8 cellular contexts compared by ENCODE assay signal in the genomic region with DNA sequence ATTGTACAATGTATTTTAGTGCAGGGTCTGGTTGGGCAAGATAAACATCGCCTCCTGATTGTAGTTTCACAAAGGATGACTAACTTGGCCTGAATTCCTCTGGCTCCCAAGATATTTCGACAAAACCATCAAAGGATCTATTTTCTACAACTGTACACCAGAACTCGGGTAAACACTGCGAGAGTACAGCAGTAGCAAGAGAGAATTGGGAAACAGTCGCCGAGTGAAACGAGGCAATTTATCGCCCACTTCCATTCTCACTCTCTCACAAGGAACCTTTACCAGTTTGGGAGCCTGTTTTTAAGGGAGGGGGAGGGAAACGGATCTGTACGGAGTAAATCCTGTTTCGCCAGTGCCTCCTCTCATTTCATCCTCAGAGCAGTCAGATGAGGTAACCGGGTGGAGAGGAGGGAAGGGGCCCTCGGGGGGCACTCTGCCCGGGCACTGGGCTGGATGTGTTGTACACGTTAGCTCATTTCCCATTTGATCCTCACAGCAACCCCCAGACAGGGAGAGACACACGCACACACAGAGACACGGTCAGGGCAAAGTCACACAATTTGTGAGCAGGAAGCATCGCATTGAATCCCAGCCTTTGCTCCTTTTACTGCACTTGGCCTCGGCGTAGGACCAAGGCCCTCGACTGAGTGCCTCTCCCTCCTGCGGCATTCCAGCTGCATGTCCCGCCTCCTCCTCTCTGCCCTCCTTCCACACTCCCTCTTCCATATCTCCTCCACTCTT.
DNase-seq lines count a peak whose midpoint lies in the region; ATAC-seq and TF ChIP-seq lines count a peak whose summit lies in the region.

No MANE protein-coding gene starts in this region.

- H3K4me3 Mint-ChIP-seq in stimulated activated naive CD8-positive, alpha-beta T cell treated with anti-CD3 and anti-CD28 coated beads, Interleukin-15, Interleukin-2, amounts not matched to agents 100 ng/mL and 50 ng/mL, for 24 hours = no peak overlapping the region
- H3K4me3 Mint-ChIP-seq in type B pancreatic cell = peak overlapping the region; percentile 52

- intact Hi-C loops in mammary epithelial cell (cut with micrococcal nuclease) (no loop called here), left lung (cut with DNase I) (no loop called here)

- H3K9ac ChIP-seq in mammary epithelial cell (ENCODE audit: insufficient read depth, low read length) = peak overlapping the region; percentile 46

- H3K27me3 ChIP-seq in mammary epithelial cell (ENCODE audit: insufficient read depth, low read length) (no peaks in the 10 kb centered on the region), left lung (no peaks in the 10 kb centered on the region)

- dilution Hi-C loops in mammary epithelial cell (cut with HindIII; ENCODE audit: low sequenced_read_pairs) = no loop called here

- no peak for TF ChIP-seq CTCF in mammary epithelial cell (conservative IDR thresholded peaks at IDR 0.05 in 1 of 2, IDR thresholded peaks at IDR 0.05 in 1 of 2; ENCODE audit: extremely low read depth in 1 of 2, insufficient read depth in 1 of 2, low read depth in 1 of 2, low read length in 2 of 2)
- TF ChIP-seq CTCF in left lung (IDR thresholded peaks at IDR 0.05) = no peak
- no peak for TF ChIP-seq CTCF in type B pancreatic cell (conservative IDR thresholded peaks at IDR 0.05)

- peak overlapping the region; percentile 92 for H2AFZ ChIP-seq in mammary epithelial cell (ENCODE audit: low read depth, low read length)

- H3K9me3 Mint-ChIP-seq in stimulated activated naive CD8-positive, alpha-beta T cell treated with anti-CD3 and anti-CD28 coated beads, Interleukin-15, Interleukin-2, amounts not matched to agents 100 ng/mL and 50 ng/mL, for 24 hours = no peaks in the 10 kb centered on the region
- H3K9me3 Mint-ChIP-seq in type B pancreatic cell = no peaks in the 10 kb centered on the region

- H3K27ac ChIP-seq in mammary epithelial cell (ENCODE audit: insufficient read depth, low read depth, low read length) (peak overlapping the region; percentile 59), left lung (peak overlapping the region; percentile 51 to 75)

- H3K27me3 Mint-ChIP-seq in stimulated activated naive CD8-positive, alpha-beta T cell treated with anti-CD3 and anti-CD28 coated beads, Interleukin-15, Interleukin-2, amounts not matched to agents 100 ng/mL and 50 ng/mL, for 24 hours = no peaks in the 10 kb centered on the region
- H3K27me3 Mint-ChIP-seq in type B pancreatic cell = no peaks in the 10 kb centered on the region

- H3K4me1 ChIP-seq in mammary epithelial cell (ENCODE audit: insufficient read depth, low read length) (peaks cover 23% of the 10 kb centered on the region), left lung (peaks cover 0 to 29% of the 10 kb centered on the region in 2 donors)

- H3K36me3 ChIP-seq in mammary epithelial cell (ENCODE audit: insufficient read depth, low read length) (no peaks in the 10 kb centered on the region), left lung (no peaks in the 10 kb centered on the region)

- no TSS peak for BruUV-seq in mammary epithelial cell (replicated peaks; lab: Mats Ljungman, UMichigan)

- H3K79me2 ChIP-seq in mammary epithelial cell (ENCODE audit: insufficient read depth, low read length) = no peaks in the 10 kb centered on the region

- peak overlapping the region; percentile 63 for H3K27ac Mint-ChIP-seq in stimulated activated naive CD8-positive, alpha-beta T cell treated with anti-CD3 and anti-CD28 coated beads, Interleukin-15, Interleukin-2, amounts not matched to agents 100 ng/mL and 50 ng/mL, for 24 hours
- H3K27ac Mint-ChIP-seq in type B pancreatic cell = peak overlapping the region; percentile 93

- H3K4me3 ChIP-seq in mammary epithelial cell (replicated peaks in 1 of 3; ENCODE audit: insufficient read depth in 1 of 3, low read depth in 2 of 3, low read length in 3 of 3) = peak overlapping the region in 1 of 3 experiments; percentile 22
- H3K4me3 ChIP-seq in left lung = no peak overlapping the region

- 23% methylated on average over 12 of the region's 23 CpGs for WGBS in mammary epithelial cell (ENCODE audit: low coverage, missing lambda C conversion rate)

- in situ Hi-C loops in mammary epithelial cell (cut with MboI; ENCODE audit: low sequenced_read_pairs in 2 of 2) = no loop called here

- no peaks in the 10 kb centered on the region for H4K20me1 ChIP-seq in mammary epithelial cell (ENCODE audit: insufficient read depth, low read length)

- H3K9me3 ChIP-seq in mammary epithelial cell (replicated peaks; ENCODE audit: insufficient read depth, low read length) = no peaks in the 10 kb centered on the region
- no peaks in the 10 kb centered on the region for H3K9me3 ChIP-seq in left lung

- peaks cover 22% of the 10 kb centered on the region for H3K4me1 Mint-ChIP-seq in stimulated activated naive CD8-positive, alpha-beta T cell treated with anti-CD3 and anti-CD28 coated beads, Interleukin-15, Interleukin-2, amounts not matched to agents 100 ng/mL and 50 ng/mL, for 24 hours (ENCODE audit: low read depth)
- peaks cover 37% of the 10 kb centered on the region for H3K4me1 Mint-ChIP-seq in type B pancreatic cell (ENCODE audit: unreplicated experiment)

- no peak for DNase-seq in stimulated activated naive CD8-positive, alpha-beta T cell treated with anti-CD3 and anti-CD28 coated beads, Interleukin-15, Interleukin-2, amounts not matched to agents 100 U/mL and 50 U/mL, for 24 hours
- DNase-seq in mammary epithelial cell = peak; percentile 92
- peak in 1 of 2 donors; percentile 43 for DNase-seq in left lung
- no peak for DNase-seq in type B pancreatic cell (ENCODE audit: extremely low spot score, unreplicated experiment)
- DNase-seq in NCI-H1694 (lab: John Stamatoyannopoulos, UW) = no peak
- DNase-seq in NCI-H1694 treated with DMSO at 0.1 percent for 48 hours (lab: John Stamatoyannopoulos, UW) = no peak
- DNase-seq in DMS53 (lab: John Stamatoyannopoulos, UW) = no peak

- CTCF ChIA-PET in mammary epithelial cell (lab: Charles Lee; ENCODE audit: low non-redundant PET) = no interaction called here

- no peaks in the 10 kb centered on the region for H3K36me3 Mint-ChIP-seq in stimulated activated naive CD8-positive, alpha-beta T cell treated with anti-CD3 and anti-CD28 coated beads, Interleukin-15, Interleukin-2, amounts not matched to agents 100 ng/mL and 50 ng/mL, for 24 hours (ENCODE audit: low read depth)
- H3K36me3 Mint-ChIP-seq in type B pancreatic cell = no peaks in the 10 kb centered on the region

- H3K4me2 ChIP-seq in mammary epithelial cell (ENCODE audit: insufficient read depth, low read depth, low read length) = peak overlapping the region; percentile 69

- no peak for ATAC-seq in stimulated activated naive CD8-positive, alpha-beta T cell treated with anti-CD3 and anti-CD28 coated beads, Interleukin-15, Interleukin-2, amounts not matched to agents 100 U/mL and 50 U/mL, for 24 hours
- peak; percentile 77 for ATAC-seq in left lung
